Comparison of ENCODE assay signal across 14 cellular contexts in genomic region chr2:64474200-64474630, GRCh38. TPM values are rescaled to one million over a fixed set of nuclear protein-coding genes. Genes with fewer than 3 reads are reported as not detected.
DNase-seq lines count a peak whose midpoint lies in the region; ATAC-seq and TF ChIP-seq lines count a peak whose summit lies in the region.
"Had no signal": no experiment of that assay in that cellular context is flagged by ENCODE, and none has a peak within 500 bp of the region (broad histone marks: within the 10 kb centered on the region; RNA-seq: fewer than 3 reads in every experiment).

No MANE protein-coding gene starts in this region.

- H2AFZ ChIP-seq in OCI-LY1 (ENCODE audit: low read length) (0 out of 2 replicates have a peak overlapping the region, but pooled peaks have one; percentile 76), hepatocyte (no peak overlapping the region), PC-3 (ENCODE audit: low read length) (no peak overlapping the region), osteoblast (ENCODE audit: low read length) (no peak overlapping the region)

- H3K36me3 ChIP-seq in GM06990 (ENCODE audit: control insufficient read depth, insufficient read depth, low read length) (no peaks in the 10 kb centered on the region), OCI-LY1 (ENCODE audit: insufficient read depth, low read length) (no peaks in the 10 kb centered on the region), hepatocyte (replicated peaks; ENCODE audit: insufficient read depth, low read depth) (no peaks in the 10 kb centered on the region), PC-3 (ENCODE audit: low read depth, low read length) (no peaks in the 10 kb centered on the region), osteoblast (ENCODE audit: insufficient read depth, low read length) (no peaks in the 10 kb centered on the region)
- H3K36me3 ChIP-seq: prostate gland had no signal

- no peak for TF ChIP-seq CTCF in GM06990 (IDR thresholded peaks at IDR 0.05; ENCODE audit: insufficient read depth, low read length, poor library complexity, severe bottlenecking)
- TF ChIP-seq CTCF in OCI-LY1 (IDR thresholded peaks at IDR 0.05; ENCODE audit: low read length) = no peak
- TF ChIP-seq CTCF in hepatocyte (IDR thresholded peaks at IDR 0.05; ENCODE audit: poor library complexity) = no peak
- no peak for TF ChIP-seq CTCF in PC-3 (conservative IDR thresholded peaks at IDR 0.05; ENCODE audit: low read depth, low read length)
- TF ChIP-seq CTCF in osteoblast (IDR thresholded peaks at IDR 0.05; ENCODE audit: extremely low read depth, low read depth, low read length) = no peak

- no peaks in the 10 kb centered on the region for H3K27me3 ChIP-seq in GM06990 (replicated peaks; ENCODE audit: control insufficient read depth, insufficient read depth, low read length)
- H3K27me3 ChIP-seq in OCI-LY1 (ENCODE audit: insufficient read depth, low read length) = no peaks in the 10 kb centered on the region
- no peaks in the 10 kb centered on the region for H3K27me3 ChIP-seq in hepatocyte
- no peaks in the 10 kb centered on the region for H3K27me3 ChIP-seq in PC-3 (ENCODE audit: low read length)
- peaks cover 57% of the 10 kb centered on the region for H3K27me3 ChIP-seq in osteoblast (ENCODE audit: insufficient read depth, low read length)

- H3K79me2 ChIP-seq in OCI-LY1 (ENCODE audit: insufficient read depth, low read length) = no peaks in the 10 kb centered on the region
- no peaks in the 10 kb centered on the region for H3K79me2 ChIP-seq in hepatocyte
- H3K79me2 ChIP-seq in PC-3 (ENCODE audit: low read length) = no peaks in the 10 kb centered on the region
- H3K79me2 ChIP-seq in osteoblast (ENCODE audit: insufficient read depth, low read length) = no peaks in the 10 kb centered on the region

- ATAC-seq in HG03139 (IDR thresholded peaks at IDR 0.05; ENCODE audit: unreplicated experiment) (peak; percentile 60), PC-3 (no peak)
- ATAC-seq: SK-N-SH treated with all-trans-retinoic acid at 6 μM for 48 hours had no signal

- intact Hi-C loops in PC-3 (cut with micrococcal nuclease) = no loop called here

- H3K4me3 ChIP-seq in GM06990 (replicated peaks; ENCODE audit: low read depth, low read length) (no peak overlapping the region), OCI-LY1 (ENCODE audit: low read depth, low read length, poor library complexity, severe bottlenecking) (no peak overlapping the region), hepatocyte (no peak overlapping the region), PC-3 (ENCODE audit: low read length) (no peak overlapping the region), osteoblast (ENCODE audit: insufficient read depth, low read length) (no peak overlapping the region)
- H3K4me3 ChIP-seq: prostate gland had no signal

- H4K20me1 ChIP-seq in OCI-LY1 (ENCODE audit: insufficient read depth, low read length) = no peaks in the 10 kb centered on the region
- no peaks in the 10 kb centered on the region for H4K20me1 ChIP-seq in hepatocyte (ENCODE audit: insufficient read depth, poor library complexity, severe bottlenecking)
- H4K20me1 ChIP-seq in PC-3 (ENCODE audit: low read length) = no peaks in the 10 kb centered on the region
- no peaks in the 10 kb centered on the region for H4K20me1 ChIP-seq in osteoblast (ENCODE audit: insufficient read depth, low read length)

- H3K27ac ChIP-seq in OCI-LY1 (ENCODE audit: low read depth, low read length, poor library complexity, severe bottlenecking) = no peak overlapping the region
- H3K27ac ChIP-seq in hepatocyte = peak overlapping the region; percentile 43
- no peak overlapping the region for H3K27ac ChIP-seq in PC-3 (ENCODE audit: low read length)
- H3K27ac ChIP-seq in osteoblast (ENCODE audit: low read depth, low read length) = no peak overlapping the region
- H3K27ac ChIP-seq: prostate gland had no signal

- DNase-seq in GM06990 (ENCODE audit: extremely low read depth, insufficient read length) = peak; percentile 32
- DNase-seq in hepatocyte (ENCODE audit: low spot score) = no peak
- no peak for DNase-seq in PC-3
- no peak for DNase-seq in osteoblast (ENCODE audit: insufficient read length, low spot score, missing footprints)
- DNase-seq in NCI-H2029 (lab: John Stamatoyannopoulos, UW) = no peak
- DNase-seq in stimulated activated CD4-positive, alpha-beta T cell treated with anti-CD3 and anti-CD28 coated beads, Interleukin-15, amount 100 ng/mL, for 24 hours = no peak
- DNase-seq: activated CD4-positive, alpha-beta T cell treated with anti-CD3 and anti-CD28 coated beads, Interleukin-2, amount 50 U/mL, for 1 hour; foreskin melanocyte; NCI-H187 treated with DMSO at 0.1 percent for 48 hours; stimulated activated CD4-positive, alpha-beta T cell treated with anti-CD3 and anti-CD28 coated beads, Interleukin-1b, Interleukin-23, amount 100 ng/mL, for 48 hours had no signal

- no peaks in the 10 kb centered on the region for H3K9me3 ChIP-seq in OCI-LY1 (ENCODE audit: low read length)
- H3K9me3 ChIP-seq in hepatocyte (ENCODE audit: low read depth) = no peaks in the 10 kb centered on the region
- no peaks in the 10 kb centered on the region for H3K9me3 ChIP-seq in PC-3 (ENCODE audit: low read length)
- no peaks in the 10 kb centered on the region for H3K9me3 ChIP-seq in osteoblast (ENCODE audit: low read depth, low read length)
- H3K9me3 ChIP-seq: prostate gland had no signal

- no peaks in the 10 kb centered on the region for H3K9me2 ChIP-seq in OCI-LY1 (ENCODE audit: low read depth, low read length)
- no peaks in the 10 kb centered on the region for H3K9me2 ChIP-seq in hepatocyte (replicated peaks; ENCODE audit: insufficient read depth)
- H3K9me2 ChIP-seq in PC-3 (replicated peaks; ENCODE audit: low read length) = no peaks in the 10 kb centered on the region

- POLR2A ChIA-PET in PC-3 (lab: Charles Lee; ENCODE audit: unreplicated experiment) = no interaction called here

- H3K4me1 ChIP-seq in OCI-LY1 (ENCODE audit: insufficient read depth, low read length, severe bottlenecking) (peaks cover 11% of the 10 kb centered on the region), hepatocyte (ENCODE audit: insufficient read depth) (peaks cover 16% of the 10 kb centered on the region), PC-3 (ENCODE audit: insufficient read depth, low read length) (peaks cover 6% of the 10 kb centered on the region; the same call in 1 of the 2 replicates), osteoblast (ENCODE audit: insufficient read depth, low read length) (no peaks in the 10 kb centered on the region)
- H3K4me1 ChIP-seq: prostate gland had no signal

- CTCF ChIA-PET in PC-3 (lab: Charles Lee) = no interaction called here

- H3K9ac ChIP-seq in OCI-LY1 (ENCODE audit: low read length) (no peak overlapping the region; the same call in 1 of the 2 replicates), PC-3 (ENCODE audit: low read length) (no peak overlapping the region)

- no peaks in the 10 kb centered on the region for H3F3A ChIP-seq in OCI-LY1 (ENCODE audit: insufficient read depth, low read length)
- H3F3A ChIP-seq in PC-3 (ENCODE audit: low read length, unreplicated experiment) = no peaks in the 10 kb centered on the region

- H3K4me2 ChIP-seq in OCI-LY1 (ENCODE audit: low read length) (peak overlapping the region; percentile 30; the same call in 1 of the 2 replicates), hepatocyte (no peak overlapping the region), PC-3 (ENCODE audit: low read length) (no peak overlapping the region), osteoblast (ENCODE audit: insufficient read depth, low read length) (no peak overlapping the region)

- WGBS in hepatocyte (ENCODE audit: low lambda C conversion rate, missing lambda C conversion rate) = 85% methylated on average over 4 of the region's 4 CpGs

- no TSS peak for BruUV-seq in PC-3 (replicated peaks; lab: Mats Ljungman, UMichigan)

RNA-seq across cellular contexts. Expression of gene LGALSL, which starts 20.3 kb away (rescaled TPM):
- total RNA-seq in hepatocyte (28.1 and 30.7 TPM in 2 replicates), PC-3 (2014; rRNA removed) (12.1 and 16.0 TPM in 2 replicates), osteoblast (3.6 and 3.8 TPM in 2 replicates)
- 27.9 and 44.6 TPM in 2 replicates for polyA plus RNA-seq in hepatocyte

RNA-seq across cellular contexts. Expression of gene AFTPH, which starts 49.9 kb away (rescaled TPM):
- 44.7 and 50.9 TPM in 2 replicates for total RNA-seq in hepatocyte
- 11.8 and 12.0 TPM in 2 replicates for polyA plus RNA-seq in hepatocyte
- total RNA-seq in PC-3 (2014; rRNA removed) = 18.9 and 26.6 TPM in 2 replicates
- 32.7 and 38.7 TPM in 2 replicates for total RNA-seq in osteoblast
